ENCODE assay signal across 17 cellular contexts in genomic region chr22:28582806-28583205, GRCh38.
DNase-seq lines count a peak whose midpoint lies in the region; ATAC-seq, FAIRE-seq and TF ChIP-seq lines count a peak whose summit lies in the region.
"Had no signal": no experiment of that assay in that cellular context is flagged by ENCODE, and none has a peak within 500 bp of the region (broad histone marks: within the 10 kb centered on the region; RNA-seq: fewer than 3 reads in every experiment).

No MANE protein-coding gene starts in this region.

- no peak for FAIRE-seq in astrocyte (lab: Jason Lieb, UNC)

- H3K36me3 ChIP-seq in GM23338 (ENCODE audit: insufficient read depth) (no peaks in the 10 kb centered on the region), astrocyte (ENCODE audit: insufficient read depth, low read length) (no peaks in the 10 kb centered on the region)
- H3K36me3 ChIP-seq: HAP-1, left lung, tibial nerve had no signal

- H3K9me3 Mint-ChIP-seq in GM23338, result no peaks in the 10 kb centered on the region
- H3K9me3 Mint-ChIP-seq in astrocyte (ENCODE audit: unreplicated experiment), result no peaks in the 10 kb centered on the region
- H3K9me3 Mint-ChIP-seq: activated CD8-positive, alpha-beta T cell treated with anti-CD3 and anti-CD28 coated beads for 36 hours had no signal

- H3K4me3 Mint-ChIP-seq in GM23338 (no peak overlapping the region), astrocyte (ENCODE audit: unreplicated experiment) (no peak overlapping the region)
- H3K4me3 Mint-ChIP-seq: activated CD8-positive, alpha-beta T cell treated with anti-CD3 and anti-CD28 coated beads for 36 hours had no signal

- H3K9me3 ChIP-seq in astrocyte (ENCODE audit: insufficient read depth, low read depth, low read length), result no peaks in the 10 kb centered on the region
- H3K9me3 ChIP-seq: HAP-1, left lung, tibial nerve had no signal

- H3K9ac ChIP-seq in astrocyte (ENCODE audit: low read length), result no peak overlapping the region
- H3K9ac ChIP-seq: KMS-11 had no signal

- H3K36me3 Mint-ChIP-seq in GM23338 (ENCODE audit: low read depth) (no peaks in the 10 kb centered on the region), astrocyte (ENCODE audit: low read depth, unreplicated experiment) (no peaks in the 10 kb centered on the region)

- no peak overlapping the region for H3K4me2 ChIP-seq in GM23338
- peak overlapping the region; percentile 46 for H3K4me2 ChIP-seq in astrocyte (ENCODE audit: low read length)
- H3K4me2 ChIP-seq: KMS-11, PC-9 had no signal

- H3K27ac Mint-ChIP-seq in GM23338 (no peak overlapping the region), astrocyte (ENCODE audit: unreplicated experiment) (peak overlapping the region; percentile 58)
- H3K27ac Mint-ChIP-seq: activated CD8-positive, alpha-beta T cell treated with anti-CD3 and anti-CD28 coated beads for 36 hours had no signal

- DNase-seq in GM23338 (ENCODE audit: low spot score) (peak; percentile 59), astrocyte (ENCODE audit: low read depth) (peak; percentile 81), foreskin melanocyte (peak; percentile 44), stromal cell of bone marrow (ENCODE audit: low read depth) (peak; percentile 59), RPMI8226 (no peak), UCSD-AML1 (lab: John Stamatoyannopoulos, UW; ENCODE audit: unreplicated experiment) (no peak)
- DNase-seq in activated CD4-positive, alpha-beta T cell treated with anti-CD3 and anti-CD28 coated beads for 48 hours, result no peak
- DNase-seq: activated CD8-positive, alpha-beta T cell treated with anti-CD3 and anti-CD28 coated beads for 36 hours; activated effector memory CD4-positive, alpha-beta T cell treated with Interleukin-2 at 50 U/mL for 16 hours; DMS153; left lung; NCI-H2171 treated with DMSO at 0.1 percent for 48 hours; PC-9; T1000 had no signal

- TF ChIP-seq CTCF in GM23338 (conservative IDR thresholded peaks at IDR 0.05; ENCODE audit: low read depth in 2 of 2) (no peak), astrocyte (IDR thresholded peaks at IDR 0.05; ENCODE audit: insufficient read depth, low read depth, low read length) (no peak)

- H2AFZ ChIP-seq in GM23338 (no peak overlapping the region), astrocyte (ENCODE audit: low read depth, low read length) (no peak overlapping the region)
- H2AFZ ChIP-seq: PC-9 had no signal

- no peaks in the 10 kb centered on the region for H3F3A ChIP-seq in GM23338 (replicated peaks; ENCODE audit: low read depth)

- H3K4me1 ChIP-seq in GM23338 (ENCODE audit: insufficient read depth), result no peaks in the 10 kb centered on the region; the same call in 1 of the 2 replicates
- no peaks in the 10 kb centered on the region for H3K4me1 ChIP-seq in astrocyte (ENCODE audit: insufficient read depth, low read length)
- H3K4me1 ChIP-seq: HAP-1, left lung had no signal

- no peak overlapping the region for H3K4me3 ChIP-seq in GM23338
- H3K4me3 ChIP-seq in astrocyte (ENCODE audit: insufficient read depth, low read depth, low read length), result no peak overlapping the region
- H3K4me3 ChIP-seq: HAP-1, left lung, PC-9, tibial nerve had no signal

- H3K27me3 Mint-ChIP-seq in GM23338 (ENCODE audit: insufficient read depth, low read depth, poor library complexity) (no peaks in the 10 kb centered on the region), astrocyte (ENCODE audit: low read depth, unreplicated experiment) (no peaks in the 10 kb centered on the region)

- H3K4me1 Mint-ChIP-seq in GM23338 (peaks cover 17% of the 10 kb centered on the region), astrocyte (ENCODE audit: low read depth, unreplicated experiment) (peaks cover 11% of the 10 kb centered on the region)

- H4K20me1 ChIP-seq in GM23338 (replicated peaks; ENCODE audit: insufficient read depth) (no peaks in the 10 kb centered on the region), astrocyte (ENCODE audit: insufficient read depth, low read length) (no peaks in the 10 kb centered on the region)

- ATAC-seq in GM23338, result peak; percentile 43; the same call in 2 of the 3 replicates
- ATAC-seq: activated CD8-positive, alpha-beta T cell treated with anti-CD3 and anti-CD28 coated beads for 36 hours; left lung had no signal

- no peaks in the 10 kb centered on the region for H3K79me2 ChIP-seq in GM23338 (replicated peaks; ENCODE audit: insufficient read depth)
- H3K79me2 ChIP-seq in astrocyte (ENCODE audit: insufficient read depth, low read length), result no peaks in the 10 kb centered on the region

- H3K27ac ChIP-seq in GM23338 (ENCODE audit: low read depth), result no peak overlapping the region
- H3K27ac ChIP-seq in astrocyte (ENCODE audit: low read depth, low read length), result no peak overlapping the region
- H3K27ac ChIP-seq: KMS-11, left lung, PC-9, tibial nerve had no signal

- no peaks in the 10 kb centered on the region for H3K9me2 ChIP-seq in GM23338 (ENCODE audit: insufficient read depth)

- no peaks in the 10 kb centered on the region for H3K27me3 ChIP-seq in GM23338 (ENCODE audit: insufficient read depth)
- no peaks in the 10 kb centered on the region for H3K27me3 ChIP-seq in astrocyte (ENCODE audit: insufficient read depth, low read length)
- H3K27me3 ChIP-seq: left lung, tibial nerve had no signal

TF ChIP-seq in GM23338, 12 proteins besides CTCF, POLR2A, EP300 and RAD21 (continues in another document):
- TF ChIP-seq ZNF462 (CRISPR knock-in tag; IDR thresholded peaks at IDR 0.05), result no peak
- TF ChIP-seq EZH2phosphoT487 (IDR thresholded peaks at IDR 0.05; ENCODE audit: unreplicated experiment), result no peak
- TF ChIP-seq ETS1 (IDR thresholded peaks at IDR 0.05), result no peak
- no peak for TF ChIP-seq STAT1 (IDR thresholded peaks at IDR 0.05; ENCODE audit: unreplicated experiment)
- no peak for TF ChIP-seq ZNF114 (CRISPR knock-in tag; IDR thresholded peaks at IDR 0.05)
- no peak for TF ChIP-seq CREB1 (CRISPR knock-in tag; IDR thresholded peaks at IDR 0.05; ENCODE audit: low read depth)

Comparison
In these comparisons a context has a peak if more than half of its experiments do, and no peak if none do; other contexts are left out.
1. DNase-seq: peak in GM23338 (single experiment), astrocyte (single experiment), foreskin melanocyte (single experiment) and stromal cell of bone marrow (single experiment); none in activated CD4-positive, alpha-beta T cell treated with anti-CD3 and anti-CD28 coated beads for 48 hours (single experiment), RPMI8226 (single experiment) and UCSD-AML1 (single experiment).